2 cellular contexts compared by ENCODE assay signal in the genomic region with DNA sequence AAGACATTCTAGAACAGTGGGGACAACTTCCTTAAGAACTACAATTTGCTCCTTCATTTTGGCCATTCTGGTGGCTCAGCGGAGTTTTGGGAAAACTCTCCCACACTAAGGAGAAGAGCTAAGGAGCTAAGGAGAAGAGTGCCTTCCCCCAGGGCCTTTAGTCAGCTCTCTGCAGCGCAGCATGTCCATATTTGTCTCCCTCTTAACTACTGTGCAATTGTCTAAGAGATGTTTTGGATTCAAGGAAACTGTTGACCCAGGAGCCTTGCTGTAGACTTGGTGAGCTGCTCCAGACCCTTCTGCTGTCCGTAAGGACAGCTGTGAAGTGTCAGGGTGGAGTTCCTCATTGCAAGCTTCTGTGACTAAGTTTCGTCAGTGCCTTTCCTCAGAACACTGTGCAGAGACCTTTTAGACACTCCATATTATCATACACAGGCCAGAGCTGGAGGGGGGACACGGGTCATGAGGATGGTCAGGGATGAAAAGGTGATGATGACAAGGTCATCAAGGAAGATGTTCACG.
TF ChIP-seq lines count a peak whose summit lies in the region.

No MANE protein-coding gene starts in this region.

TF ChIP-seq in SK-N-SH, 30 proteins besides CTCF, POLR2A, EP300 and RAD21:
- TF ChIP-seq, protein P1, sequence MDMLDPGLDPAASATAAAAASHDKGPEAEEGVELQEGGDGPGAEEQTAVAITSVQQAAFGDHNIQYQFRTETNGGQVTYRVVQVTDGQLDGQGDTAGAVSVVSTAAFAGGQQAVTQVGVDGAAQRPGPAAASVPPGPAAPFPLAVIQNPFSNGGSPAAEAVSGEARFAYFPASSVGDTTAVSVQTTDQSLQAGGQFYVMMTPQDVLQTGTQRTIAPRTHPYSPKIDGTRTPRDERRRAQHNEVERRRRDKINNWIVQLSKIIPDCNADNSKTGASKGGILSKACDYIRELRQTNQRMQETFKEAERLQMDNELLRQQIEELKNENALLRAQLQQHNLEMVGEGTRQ (IDR thresholded peaks at IDR 0.05; ENCODE audit: borderline replicate concordance, low read depth, low read length), result no peak
- TF ChIP-seq REST (IDR thresholded peaks at IDR 0.05; ENCODE audit: low read depth, low read length), result no peak
- TF ChIP-seq, protein P2, sequence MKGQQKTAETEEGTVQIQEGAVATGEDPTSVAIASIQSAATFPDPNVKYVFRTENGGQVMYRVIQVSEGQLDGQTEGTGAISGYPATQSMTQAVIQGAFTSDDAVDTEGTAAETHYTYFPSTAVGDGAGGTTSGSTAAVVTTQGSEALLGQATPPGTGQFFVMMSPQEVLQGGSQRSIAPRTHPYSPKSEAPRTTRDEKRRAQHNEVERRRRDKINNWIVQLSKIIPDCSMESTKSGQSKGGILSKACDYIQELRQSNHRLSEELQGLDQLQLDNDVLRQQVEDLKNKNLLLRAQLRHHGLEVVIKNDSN (IDR thresholded peaks at IDR 0.05; ENCODE audit: borderline replicate concordance, low read depth), result no peak
- TF ChIP-seq YY1 (IDR thresholded peaks at IDR 0.05; ENCODE audit: low read depth), result no peak
- no peak for TF ChIP-seq GATA2 (CRISPR knock-in tag; IDR thresholded peaks at IDR 0.05)
- no peak for TF ChIP-seq MEF2A (IDR thresholded peaks at IDR 0.05; ENCODE audit: borderline replicate concordance, low read depth)
- TF ChIP-seq SIN3A (IDR thresholded peaks at IDR 0.05; ENCODE audit: borderline replicate concordance, low read depth, low read length), result no peak

TF ChIP-seq in SK-N-SH treated with all-trans-retinoic acid at 6 μM for 48 hours, 23 proteins besides CTCF, POLR2A, EP300 and RAD21:
- TF ChIP-seq ZNF565 (CRISPR knock-in tag; conservative IDR thresholded peaks at IDR 0.05; ENCODE audit: low read depth), result no peak
- no peak for TF ChIP-seq OSR1 (CRISPR knock-in tag; IDR thresholded peaks at IDR 0.05)
- no peak for TF ChIP-seq RARB (CRISPR knock-in tag; IDR thresholded peaks at IDR 0.05)
- TF ChIP-seq ISL1 (CRISPR knock-in tag; IDR thresholded peaks at IDR 0.05), result no peak
- TF ChIP-seq CSRNP3 (CRISPR knock-in tag; IDR thresholded peaks at IDR 0.05), result no peak
- no peak for TF ChIP-seq PPARA (CRISPR knock-in tag; IDR thresholded peaks at IDR 0.05; ENCODE audit: borderline replicate concordance)
- no peak for TF ChIP-seq GLIS3 (CRISPR knock-in tag; IDR thresholded peaks at IDR 0.05)
- TF ChIP-seq, protein P3, sequence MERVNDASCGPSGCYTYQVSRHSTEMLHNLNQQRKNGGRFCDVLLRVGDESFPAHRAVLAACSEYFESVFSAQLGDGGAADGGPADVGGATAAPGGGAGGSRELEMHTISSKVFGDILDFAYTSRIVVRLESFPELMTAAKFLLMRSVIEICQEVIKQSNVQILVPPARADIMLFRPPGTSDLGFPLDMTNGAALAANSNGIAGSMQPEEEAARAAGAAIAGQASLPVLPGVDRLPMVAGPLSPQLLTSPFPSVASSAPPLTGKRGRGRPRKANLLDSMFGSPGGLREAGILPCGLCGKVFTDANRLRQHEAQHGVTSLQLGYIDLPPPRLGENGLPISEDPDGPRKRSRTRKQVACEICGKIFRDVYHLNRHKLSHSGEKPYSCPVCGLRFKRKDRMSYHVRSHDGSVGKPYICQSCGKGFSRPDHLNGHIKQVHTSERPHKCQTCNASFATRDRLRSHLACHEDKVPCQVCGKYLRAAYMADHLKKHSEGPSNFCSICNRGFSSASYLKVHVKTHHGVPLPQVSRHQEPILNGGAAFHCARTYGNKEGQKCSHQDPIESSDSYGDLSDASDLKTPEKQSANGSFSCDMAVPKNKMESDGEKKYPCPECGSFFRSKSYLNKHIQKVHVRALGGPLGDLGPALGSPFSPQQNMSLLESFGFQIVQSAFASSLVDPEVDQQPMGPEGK (CRISPR knock-in tag; IDR thresholded peaks at IDR 0.05; ENCODE audit: borderline replicate concordance), result no peak
- TF ChIP-seq CSDC2 (CRISPR knock-in tag; IDR thresholded peaks at IDR 0.05), result no peak
- TF ChIP-seq BACH2 (CRISPR knock-in tag; IDR thresholded peaks at IDR 0.05; ENCODE audit: borderline replicate concordance), result no peak
- TF ChIP-seq TSHZ2 (CRISPR knock-in tag; IDR thresholded peaks at IDR 0.05), result no peak
- no peak for TF ChIP-seq SNAI2 (CRISPR knock-in tag; IDR thresholded peaks at IDR 0.05)
- no peak for TF ChIP-seq ZNF8 (CRISPR knock-in tag; IDR thresholded peaks at IDR 0.05)
- no peak for TF ChIP-seq POU6F1 (CRISPR knock-in tag; IDR thresholded peaks at IDR 0.05; ENCODE audit: borderline replicate concordance, low read depth)
- TF ChIP-seq ZFP30 (CRISPR knock-in tag; IDR thresholded peaks at IDR 0.05), result no peak
- TF ChIP-seq ZNF70 (CRISPR knock-in tag; IDR thresholded peaks at IDR 0.05), result no peak
- TF ChIP-seq ESRRG (CRISPR knock-in tag; IDR thresholded peaks at IDR 0.05), result no peak
